In genomic region chr12:56104109-56104814, GRCh38 we compare ENCODE assay signal across 1 cellular context.
TF ChIP-seq lines count a peak whose summit lies in the region.

TSS of gene PA2G4 (plus strand) at chr12:56104559. CDS start at chr12:56104738, 179 bp downstream.

TF ChIP-seq in K562, 482 proteins besides CTCF, POLR2A, EP300 and RAD21 (continued from another document and continues in another):
- TF ChIP-seq NR2C1 (IDR thresholded peaks at IDR 0.05) (peak; percentile 93), NR2C1 (tag; IDR thresholded peaks at IDR 0.05) (peak; percentile 96), RFX7 (CRISPR knock-in tag; IDR thresholded peaks at IDR 0.05) (no peak), GTF3C2 (IDR thresholded peaks at IDR 0.05; ENCODE audit: borderline replicate concordance, extremely low read depth, insufficient read length) (no peak), ESRRB (CRISPR knock-in tag; IDR thresholded peaks at IDR 0.05; ENCODE audit: borderline replicate concordance) (no peak), SPI1 (IDR thresholded peaks at IDR 0.05; ENCODE audit: borderline replicate concordance, low read depth, low read length) (peak; percentile 49; the same call in 1 of the 2 replicates), RCOR1 (IDR thresholded peaks at IDR 0.05; ENCODE audit: borderline replicate concordance in 1 of 2, low read depth in 2 of 2, low read length in 2 of 2) (peak in 1 of 2 experiments; percentile 47; a peak in 1 of 4 replicates), FOXA3 (CRISPR knock-in tag; conservative IDR thresholded peaks at IDR 0.05 in 1 of 2, IDR thresholded peaks at IDR 0.05 in 1 of 2) (peak in 1 of 2 experiments; percentile 71; a peak in 2 of 4 replicates), HDAC8 (tag; IDR thresholded peaks at IDR 0.05) (peak; percentile 7; the same call in 1 of the 2 replicates), BRD4 (IDR thresholded peaks at IDR 0.05) (no peak), YY1 (IDR thresholded peaks at IDR 0.05; ENCODE audit: borderline replicate concordance in 1 of 3, control insufficient read depth in 1 of 3, extremely low read depth in 1 of 3, insufficient read depth in 3 of 3, insufficient read length in 1 of 3, insufficient replicate concordance in 2 of 3, low read depth in 1 of 3, low read length in 2 of 3) (no peak), ELF4 (CRISPR knock-in tag; IDR thresholded peaks at IDR 0.05) (0 out of 2 replicates have a peak, but pooled peaks have one; percentile 11), ZNF121 (CRISPR knock-in tag; conservative IDR thresholded peaks at IDR 0.05) (no peak), RUNX1 (IDR thresholded peaks at IDR 0.05; ENCODE audit: low read depth) (0 out of 2 replicates have a peak, but pooled peaks have one; percentile 1), GABPA (tag; conservative IDR thresholded peaks at IDR 0.05; ENCODE audit: low read depth) (peak; percentile 78), KDM2B (CRISPR knock-in tag; IDR thresholded peaks at IDR 0.05) (no peak), SMARCA4 (IDR thresholded peaks at IDR 0.05) (no peak; the same call in 1 of the 2 replicates), CBFA2T3 (IDR thresholded peaks at IDR 0.05) (no peak), POLR2AphosphoS5 (IDR thresholded peaks at IDR 0.05; ENCODE audit: control insufficient read depth, insufficient read depth, low read depth, low read length) (peak; percentile 61), ATF1 (CRISPR knock-in tag; IDR thresholded peaks at IDR 0.05) (no peak), ATF1 (tag; IDR thresholded peaks at IDR 0.05) (peak; percentile 68), ZNF512 (tag; IDR thresholded peaks at IDR 0.05) (no peak), TCF7 (IDR thresholded peaks at IDR 0.05; ENCODE audit: borderline replicate concordance) (peak; percentile 71), CBX5 (IDR thresholded peaks at IDR 0.05; ENCODE audit: borderline replicate concordance, low read depth) (no peak; the same call in 1 of the 2 replicates), HDAC2 (IDR thresholded peaks at IDR 0.05) (0 out of 2 replicates have a peak, but pooled peaks have one; percentile 6)
- TF ChIP-seq, protein P1, sequence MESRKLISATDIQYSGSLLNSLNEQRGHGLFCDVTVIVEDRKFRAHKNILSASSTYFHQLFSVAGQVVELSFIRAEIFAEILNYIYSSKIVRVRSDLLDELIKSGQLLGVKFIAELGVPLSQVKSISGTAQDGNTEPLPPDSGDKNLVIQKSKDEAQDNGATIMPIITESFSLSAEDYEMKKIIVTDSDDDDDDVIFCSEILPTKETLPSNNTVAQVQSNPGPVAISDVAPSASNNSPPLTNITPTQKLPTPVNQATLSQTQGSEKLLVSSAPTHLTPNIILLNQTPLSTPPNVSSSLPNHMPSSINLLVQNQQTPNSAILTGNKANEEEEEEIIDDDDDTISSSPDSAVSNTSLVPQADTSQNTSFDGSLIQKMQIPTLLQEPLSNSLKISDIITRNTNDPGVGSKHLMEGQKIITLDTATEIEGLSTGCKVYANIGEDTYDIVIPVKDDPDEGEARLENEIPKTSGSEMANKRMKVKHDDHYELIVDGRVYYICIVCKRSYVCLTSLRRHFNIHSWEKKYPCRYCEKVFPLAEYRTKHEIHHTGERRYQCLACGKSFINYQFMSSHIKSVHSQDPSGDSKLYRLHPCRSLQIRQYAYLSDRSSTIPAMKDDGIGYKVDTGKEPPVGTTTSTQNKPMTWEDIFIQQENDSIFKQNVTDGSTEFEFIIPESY (CRISPR knock-in tag; IDR thresholded peaks at IDR 0.05): peak; percentile 28; the same call in 1 of the 2 replicates
- TF ChIP-seq, protein P2, sequence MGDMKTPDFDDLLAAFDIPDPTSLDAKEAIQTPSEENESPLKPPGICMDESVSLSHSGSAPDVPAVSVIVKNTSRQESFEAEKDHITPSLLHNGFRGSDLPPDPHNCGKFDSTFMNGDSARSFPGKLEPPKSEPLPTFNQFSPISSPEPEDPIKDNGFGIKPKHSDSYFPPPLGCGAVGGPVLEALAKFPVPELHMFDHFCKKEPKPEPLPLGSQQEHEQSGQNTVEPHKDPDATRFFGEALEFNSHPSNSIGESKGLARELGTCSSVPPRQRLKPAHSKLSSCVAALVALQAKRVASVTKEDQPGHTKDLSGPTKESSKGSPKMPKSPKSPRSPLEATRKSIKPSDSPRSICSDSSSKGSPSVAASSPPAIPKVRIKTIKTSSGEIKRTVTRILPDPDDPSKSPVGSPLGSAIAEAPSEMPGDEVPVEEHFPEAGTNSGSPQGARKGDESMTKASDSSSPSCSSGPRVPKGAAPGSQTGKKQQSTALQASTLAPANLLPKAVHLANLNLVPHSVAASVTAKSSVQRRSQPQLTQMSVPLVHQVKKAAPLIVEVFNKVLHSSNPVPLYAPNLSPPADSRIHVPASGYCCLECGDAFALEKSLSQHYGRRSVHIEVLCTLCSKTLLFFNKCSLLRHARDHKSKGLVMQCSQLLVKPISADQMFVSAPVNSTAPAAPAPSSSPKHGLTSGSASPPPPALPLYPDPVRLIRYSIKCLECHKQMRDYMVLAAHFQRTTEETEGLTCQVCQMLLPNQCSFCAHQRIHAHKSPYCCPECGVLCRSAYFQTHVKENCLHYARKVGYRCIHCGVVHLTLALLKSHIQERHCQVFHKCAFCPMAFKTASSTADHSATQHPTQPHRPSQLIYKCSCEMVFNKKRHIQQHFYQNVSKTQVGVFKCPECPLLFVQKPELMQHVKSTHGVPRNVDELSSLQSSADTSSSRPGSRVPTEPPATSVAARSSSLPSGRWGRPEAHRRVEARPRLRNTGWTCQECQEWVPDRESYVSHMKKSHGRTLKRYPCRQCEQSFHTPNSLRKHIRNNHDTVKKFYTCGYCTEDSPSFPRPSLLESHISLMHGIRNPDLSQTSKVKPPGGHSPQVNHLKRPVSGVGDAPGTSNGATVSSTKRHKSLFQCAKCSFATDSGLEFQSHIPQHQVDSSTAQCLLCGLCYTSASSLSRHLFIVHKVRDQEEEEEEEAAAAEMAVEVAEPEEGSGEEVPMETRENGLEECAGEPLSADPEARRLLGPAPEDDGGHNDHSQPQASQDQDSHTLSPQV (IDR thresholded peaks at IDR 0.05): peak; percentile 78
- TF ChIP-seq, protein P3, sequence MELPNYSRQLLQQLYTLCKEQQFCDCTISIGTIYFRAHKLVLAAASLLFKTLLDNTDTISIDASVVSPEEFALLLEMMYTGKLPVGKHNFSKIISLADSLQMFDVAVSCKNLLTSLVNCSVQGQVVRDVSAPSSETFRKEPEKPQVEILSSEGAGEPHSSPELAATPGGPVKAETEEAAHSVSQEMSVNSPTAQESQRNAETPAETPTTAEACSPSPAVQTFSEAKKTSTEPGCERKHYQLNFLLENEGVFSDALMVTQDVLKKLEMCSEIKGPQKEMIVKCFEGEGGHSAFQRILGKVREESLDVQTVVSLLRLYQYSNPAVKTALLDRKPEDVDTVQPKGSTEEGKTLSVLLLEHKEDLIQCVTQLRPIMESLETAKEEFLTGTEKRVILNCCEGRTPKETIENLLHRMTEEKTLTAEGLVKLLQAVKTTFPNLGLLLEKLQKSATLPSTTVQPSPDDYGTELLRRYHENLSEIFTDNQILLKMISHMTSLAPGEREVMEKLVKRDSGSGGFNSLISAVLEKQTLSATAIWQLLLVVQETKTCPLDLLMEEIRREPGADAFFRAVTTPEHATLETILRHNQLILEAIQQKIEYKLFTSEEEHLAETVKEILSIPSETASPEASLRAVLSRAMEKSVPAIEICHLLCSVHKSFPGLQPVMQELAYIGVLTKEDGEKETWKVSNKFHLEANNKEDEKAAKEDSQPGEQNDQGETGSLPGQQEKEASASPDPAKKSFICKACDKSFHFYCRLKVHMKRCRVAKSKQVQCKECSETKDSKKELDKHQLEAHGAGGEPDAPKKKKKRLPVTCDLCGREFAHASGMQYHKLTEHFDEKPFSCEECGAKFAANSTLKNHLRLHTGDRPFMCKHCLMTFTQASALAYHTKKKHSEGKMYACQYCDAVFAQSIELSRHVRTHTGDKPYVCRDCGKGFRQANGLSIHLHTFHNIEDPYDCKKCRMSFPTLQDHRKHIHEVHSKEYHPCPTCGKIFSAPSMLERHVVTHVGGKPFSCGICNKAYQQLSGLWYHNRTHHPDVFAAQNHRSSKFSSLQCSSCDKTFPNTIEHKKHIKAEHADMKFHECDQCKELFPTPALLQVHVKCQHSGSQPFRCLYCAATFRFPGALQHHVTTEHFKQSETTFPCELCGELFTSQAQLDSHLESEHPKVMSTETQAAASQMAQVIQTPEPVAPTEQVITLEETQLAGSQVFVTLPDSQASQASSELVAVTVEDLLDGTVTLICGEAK (IDR thresholded peaks at IDR 0.05): no peak
- TF ChIP-seq, protein P3 (CRISPR knock-in tag; IDR thresholded peaks at IDR 0.05): peak; percentile 48; the same call in 1 of the 2 replicates
- TF ChIP-seq, protein P4, sequence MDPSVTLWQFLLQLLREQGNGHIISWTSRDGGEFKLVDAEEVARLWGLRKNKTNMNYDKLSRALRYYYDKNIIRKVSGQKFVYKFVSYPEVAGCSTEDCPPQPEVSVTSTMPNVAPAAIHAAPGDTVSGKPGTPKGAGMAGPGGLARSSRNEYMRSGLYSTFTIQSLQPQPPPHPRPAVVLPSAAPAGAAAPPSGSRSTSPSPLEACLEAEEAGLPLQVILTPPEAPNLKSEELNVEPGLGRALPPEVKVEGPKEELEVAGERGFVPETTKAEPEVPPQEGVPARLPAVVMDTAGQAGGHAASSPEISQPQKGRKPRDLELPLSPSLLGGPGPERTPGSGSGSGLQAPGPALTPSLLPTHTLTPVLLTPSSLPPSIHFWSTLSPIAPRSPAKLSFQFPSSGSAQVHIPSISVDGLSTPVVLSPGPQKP (CRISPR knock-in tag; IDR thresholded peaks at IDR 0.05): no peak
